ENCODE assay signal across 26 cellular contexts in the genomic region with DNA sequence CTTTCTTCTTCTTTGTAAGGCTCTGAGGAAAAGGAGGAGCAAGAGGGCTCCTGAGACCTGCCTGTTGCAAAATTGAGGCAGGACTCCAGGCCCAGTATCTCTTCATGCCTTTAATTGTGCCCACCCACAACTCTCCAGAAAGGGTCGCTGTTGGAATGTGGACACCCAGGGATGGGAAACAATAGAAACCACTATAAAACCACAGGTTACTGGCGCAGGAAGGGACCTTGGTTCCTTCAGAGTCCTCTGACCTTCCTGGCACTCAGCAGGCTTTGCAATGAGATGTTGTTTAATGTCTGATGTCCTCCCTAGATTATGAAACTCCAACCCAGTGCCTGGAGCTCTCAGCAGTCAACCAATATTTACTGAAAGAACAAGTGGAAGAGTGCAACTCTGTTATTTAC.
DNase-seq lines count a peak whose midpoint lies in the region; ATAC-seq, FAIRE-seq and TF ChIP-seq lines count a peak whose summit lies in the region.
"Had no signal": no experiment of that assay in that cellular context is flagged by ENCODE, and none has a peak within 500 bp of the region (broad histone marks: within the 10 kb centered on the region; RNA-seq: fewer than 3 reads in every experiment).

No MANE protein-coding gene starts in this region.

- H3K9ac ChIP-seq in HepG2 (ENCODE audit: insufficient read depth, low read depth, low read length) (no peak overlapping the region), kidney (ENCODE audit: low read length in 2 of 2) (no peak overlapping the region), PC-3 (ENCODE audit: low read length) (no peak overlapping the region)

- ATAC-seq in Right ventricle myocardium superior (ENCODE audit: poor library complexity): peak; percentile 77
- ATAC-seq in WTC11: peak; percentile 34; the same call in 1 of the 2 replicates
- ATAC-seq in HepG2: peak; percentile 84
- no peak for ATAC-seq in PC-3
- ATAC-seq: T-cell had no signal

- H3K4me3 ChIP-seq in right atrium auricular region: no peak overlapping the region
- H3K4me3 ChIP-seq in HepG2 (replicated peaks in 1 of 3; ENCODE audit: insufficient read depth in 1 of 3, low read depth in 2 of 3, low read length in 3 of 3): no peak overlapping the region
- H3K4me3 ChIP-seq in tibial nerve: no peak overlapping the region
- H3K4me3 ChIP-seq in kidney (ENCODE audit: low read length in 2 of 2): no peak overlapping the region
- no peak overlapping the region for H3K4me3 ChIP-seq in PC-3 (ENCODE audit: low read length)

- H4K20me1 ChIP-seq in HepG2 (ENCODE audit: insufficient read depth, low read length) (no peaks in the 10 kb centered on the region), PC-3 (ENCODE audit: low read length) (no peaks in the 10 kb centered on the region)

- TF ChIP-seq RAD21 in HepG2 (CRISPR knock-in tag; IDR thresholded peaks at IDR 0.05): no peak

- in situ Hi-C loops in HepG2 (cut with HindIII; ENCODE audit: extremely low pct_ligation_motif_present, low pct_unique_long_range_greater_than_20kb): no loop called here

- H3F3A ChIP-seq in PC-3 (ENCODE audit: low read length, unreplicated experiment): no peaks in the 10 kb centered on the region

- H3K36me3 ChIP-seq in right atrium auricular region (no peaks in the 10 kb centered on the region), HepG2 (replicated peaks in 1 of 2; ENCODE audit: control insufficient read depth in 1 of 2, insufficient read depth in 2 of 2, low read length in 2 of 2) (no peaks in the 10 kb centered on the region), tibial nerve (no peaks in the 10 kb centered on the region), kidney (ENCODE audit: control insufficient read depth in 1 of 2, insufficient read depth in 2 of 2, low read length in 2 of 2) (no peaks in the 10 kb centered on the region), PC-3 (ENCODE audit: low read depth, low read length) (no peaks in the 10 kb centered on the region)

- TF ChIP-seq POLR2A in HepG2 (IDR thresholded peaks at IDR 0.05; ENCODE audit: insufficient read depth in 1 of 2, low read depth in 2 of 2, low read length in 2 of 2) (no peak), tibial nerve (IDR thresholded peaks at IDR 0.05) (no peak)

- H3K4me1 ChIP-seq in right atrium auricular region (no peaks in the 10 kb centered on the region), HepG2 (ENCODE audit: insufficient read depth, low read length) (peaks cover 10% of the 10 kb centered on the region), tibial nerve (peaks cover 0 to 29% (median 0%) of the 10 kb centered on the region in 4 donors), kidney (ENCODE audit: control insufficient read depth in 1 of 2, insufficient read depth in 1 of 2, low read depth in 1 of 2, low read length in 2 of 2) (peaks cover 0 to 6% of the 10 kb centered on the region in 2 donors), PC-3 (ENCODE audit: insufficient read depth, low read length) (no peaks in the 10 kb centered on the region)

- TF ChIP-seq CTCF in right atrium auricular region (IDR thresholded peaks at IDR 0.05): no peak
- no peak for TF ChIP-seq CTCF in WTC11 (IDR thresholded peaks at IDR 0.05)
- peak; percentile 32 for TF ChIP-seq CTCF in HepG2 (CRISPR knock-in tag; IDR thresholded peaks at IDR 0.05)
- TF ChIP-seq CTCF in tibial nerve (IDR thresholded peaks at IDR 0.05): no peak
- TF ChIP-seq CTCF in kidney (IDR thresholded peaks at IDR 0.05; ENCODE audit: borderline replicate concordance, extremely low read depth, insufficient read depth): no peak
- no peak for TF ChIP-seq CTCF in PC-3 (conservative IDR thresholded peaks at IDR 0.05; ENCODE audit: low read depth, low read length)

- FAIRE-seq in HepG2 (lab: Jason Lieb, UNC) (no peak), kidney (lab: Jason Lieb, UNC) (no peak)
- FAIRE-seq: H54 had no signal

- H3K27me3 ChIP-seq in right atrium auricular region (no peaks in the 10 kb centered on the region), HepG2 (ENCODE audit: control insufficient read depth in 1 of 2, insufficient read depth in 2 of 2, low read length in 2 of 2) (no peaks in the 10 kb centered on the region), tibial nerve (no peaks in the 10 kb centered on the region), PC-3 (ENCODE audit: low read length) (peaks cover 7% of the 10 kb centered on the region)

- intact Hi-C loops in Right ventricle myocardium superior (cut with DNase I): no loop called here
- intact Hi-C loops in HepG2 (cut with micrococcal nuclease; ENCODE audit: unreplicated experiment): no loop called here
- intact Hi-C loops in kidney (cut with DNase I): no loop called here
- intact Hi-C loops in PC-3 (cut with micrococcal nuclease): no loop called here

- no peak for DNase-seq in Right ventricle myocardium superior
- no peak for DNase-seq in right atrium auricular region (ENCODE audit: low spot score)
- no peak for DNase-seq in WTC11 (ENCODE audit: low spot score)
- peak; percentile 30 for DNase-seq in HepG2 (ENCODE audit: low spot score)
- peak; percentile 43 to 49 for DNase-seq in tibial nerve (ENCODE audit: low spot score in 2 of 2)
- DNase-seq in NCI-H345 (lab: John Stamatoyannopoulos, UW): no peak
- no peak for DNase-seq in kidney
- DNase-seq in PC-3: no peak
- DNase-seq: 8988T; Calu3; CD8-positive, alpha-beta memory T cell; DMS153; GDM1; HFFc6; Kasumi-1; NCI-H1694; NCI-H2081; NCI-H2171; NCI-H446; NCI-H526; OCI-M1; RPMI8226; SIG-M5; T-cell had no signal

- WGBS in HepG2 (ENCODE audit: low lambda C conversion rate): 0% methylated on average over 2 of the region's 2 CpGs
- WGBS in tibial nerve, 2 donors: 40 to 58% methylated on average over 2 of the region's 2 CpGs

- H3K4me1 Mint-ChIP-seq in WTC11: peaks cover 5% of the 10 kb centered on the region; the same call in 1 of the 2 replicates
- H3K4me1 Mint-ChIP-seq: CD8-positive, alpha-beta memory T cell; T-cell had no signal

- H3K36me3 Mint-ChIP-seq in WTC11: no peaks in the 10 kb centered on the region
- H3K36me3 Mint-ChIP-seq: CD8-positive, alpha-beta memory T cell; T-cell had no signal

- BruUV-seq in HepG2 (replicated peaks; lab: Mats Ljungman, UMichigan) (no TSS peak), PC-3 (replicated peaks; lab: Mats Ljungman, UMichigan) (no TSS peak)

- no peak overlapping the region for H3K4me2 ChIP-seq in HepG2 (ENCODE audit: low read depth, low read length)
- H3K4me2 ChIP-seq in PC-3 (ENCODE audit: low read length): no peak overlapping the region

- H2AFZ ChIP-seq in HepG2 (ENCODE audit: low read length) (no peak overlapping the region), PC-3 (ENCODE audit: low read length) (no peak overlapping the region)

- H3K79me2 ChIP-seq in HepG2 (ENCODE audit: insufficient read depth, low read length) (no peaks in the 10 kb centered on the region), PC-3 (ENCODE audit: low read length) (no peaks in the 10 kb centered on the region)

- H3K27ac ChIP-seq in right atrium auricular region (no peak overlapping the region), HepG2 (ENCODE audit: extremely low read length, insufficient read depth, low read length) (no peak overlapping the region), tibial nerve (no peak overlapping the region), kidney (ENCODE audit: low read depth in 2 of 2, low read length in 2 of 2) (no peak overlapping the region), PC-3 (ENCODE audit: low read length) (no peak overlapping the region)
- H3K27ac ChIP-seq: C4-2B had no signal

- CTCF ChIA-PET in WTC11 (lab: Charles Lee): interaction anchor here (1.0 kb wide), 1 partner anchor 155 kb away, joined by 3 read pairs; no protein-coding TSS in a partner anchor
- CTCF ChIA-PET in HepG2 (lab: Yijun Ruan, JAX; ENCODE audit: low intra/inter-chr PET ratio, low total read pairs): no interaction called here
- CTCF ChIA-PET in PC-3 (lab: Charles Lee): no interaction called here

- H3K27ac Mint-ChIP-seq in WTC11: no peak overlapping the region
- H3K27ac Mint-ChIP-seq: CD8-positive, alpha-beta memory T cell; HFFc6; T-cell had no signal

- H3K4me3 Mint-ChIP-seq in WTC11: no peak overlapping the region
- H3K4me3 Mint-ChIP-seq: CD8-positive, alpha-beta memory T cell; HFFc6; T-cell had no signal

- peaks cover 4% of the 10 kb centered on the region; the same call in 1 of the 2 replicates for H3K27me3 Mint-ChIP-seq in WTC11 (ENCODE audit: low read depth)

- POLR2A ChIA-PET in WTC11 (lab: Charles Lee): no interaction called here
- POLR2A ChIA-PET in HepG2 (lab: Yijun Ruan, JAX): no interaction called here
- POLR2A ChIA-PET in PC-3 (lab: Charles Lee; ENCODE audit: unreplicated experiment): no interaction called here

- H3K9me3 ChIP-seq in right atrium auricular region: no peaks in the 10 kb centered on the region
- H3K9me3 ChIP-seq in HepG2 (ENCODE audit: low read length): no peaks in the 10 kb centered on the region
- H3K9me3 ChIP-seq in tibial nerve: no peaks in the 10 kb centered on the region
- no peaks in the 10 kb centered on the region for H3K9me3 ChIP-seq in kidney (ENCODE audit: control insufficient read depth in 1 of 2, low read length in 2 of 2)
- H3K9me3 ChIP-seq in PC-3 (ENCODE audit: low read length): no peaks in the 10 kb centered on the region

- H3K9me2 ChIP-seq in PC-3 (replicated peaks; ENCODE audit: low read length): no peaks in the 10 kb centered on the region

- peaks cover 15% of the 10 kb centered on the region for H3K9me3 Mint-ChIP-seq in WTC11
- H3K9me3 Mint-ChIP-seq: CD8-positive, alpha-beta memory T cell; T-cell had no signal

- TF ChIP-seq EP300 in HepG2 (IDR thresholded peaks at IDR 0.05; ENCODE audit: low read depth in 2 of 2, low read length in 2 of 2): no peak
- TF ChIP-seq EP300 in HepG2 (CRISPR knock-in tag; IDR thresholded peaks at IDR 0.05; ENCODE audit: borderline replicate concordance): no peak
- TF ChIP-seq EP300 in tibial nerve (IDR thresholded peaks at IDR 0.05): peak in 1 of 2 donors; percentile 38

TF ChIP-seq in WTC11, 78 proteins besides CTCF, POLR2A, EP300 and RAD21 (continues in another document):
- TF ChIP-seq, protein P1, sequence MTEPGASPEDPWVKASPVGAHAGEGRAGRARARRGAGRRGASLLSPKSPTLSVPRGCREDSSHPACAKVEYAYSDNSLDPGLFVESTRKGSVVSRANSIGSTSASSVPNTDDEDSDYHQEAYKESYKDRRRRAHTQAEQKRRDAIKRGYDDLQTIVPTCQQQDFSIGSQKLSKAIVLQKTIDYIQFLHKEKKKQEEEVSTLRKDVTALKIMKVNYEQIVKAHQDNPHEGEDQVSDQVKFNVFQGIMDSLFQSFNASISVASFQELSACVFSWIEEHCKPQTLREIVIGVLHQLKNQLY (CRISPR knock-in tag; IDR thresholded peaks at IDR 0.05): no peak
- no peak for TF ChIP-seq IRF2 (CRISPR knock-in tag; IDR thresholded peaks at IDR 0.05; ENCODE audit: borderline replicate concordance, low read depth)

TF ChIP-seq in HepG2, 621 proteins besides CTCF, POLR2A, EP300 and RAD21:
- TF ChIP-seq HDAC1 (CRISPR knock-in tag; IDR thresholded peaks at IDR 0.05) (no peak), BCL6 (CRISPR knock-in tag; IDR thresholded peaks at IDR 0.05) (peak; percentile 46; the same call in 1 of the 2 replicates), SOX13 (IDR thresholded peaks at IDR 0.05) (no peak), SOX13 (CRISPR knock-in tag; conservative IDR thresholded peaks at IDR 0.05 in 1 of 2, IDR thresholded peaks at IDR 0.05 in 1 of 2) (0 out of 4 replicates have a peak, but pooled peaks of 1 of the 2 experiments have one; percentile 22), FOXA3 (CRISPR knock-in tag; IDR thresholded peaks at IDR 0.05) (peak; percentile 23; the same call in 1 of the 2 replicates), HNF4A (CRISPR knock-in tag; IDR thresholded peaks at IDR 0.05) (0 out of 2 replicates have a peak, but pooled peaks have one; percentile 5)

Comparison
In these comparisons a context has a peak if more than half of its experiments do, and no peak if none do; other contexts are left out.
1. DNase-seq: peak in HepG2 (single experiment) and tibial nerve (2 of 2); none in Right ventricle myocardium superior (single experiment), right atrium auricular region (single experiment), WTC11 (single experiment), NCI-H345 (single experiment), kidney (single experiment) and PC-3 (single experiment).